Comparison of ENCODE assay signal across 9 cellular contexts in genomic region chr1:89841507-89841906, GRCh38.
"Had no signal": no experiment of that assay in that cellular context is flagged by ENCODE, and none has a peak within 500 bp of the region (broad histone marks: within the 10 kb centered on the region; RNA-seq: fewer than 3 reads in every experiment).

No MANE protein-coding gene starts in this region.

- FAIRE-seq: endometrium had no signal

- ATAC-seq: activated naive CD4-positive, alpha-beta T cell treated with anti-CD3 and anti-CD28 coated beads, Interleukin-2, amount 50 U/mL, for 72 hours; esophagus mucosa; left lung had no signal

- H3K27ac ChIP-seq: left lung, tibial artery had no signal

- H3K27me3 ChIP-seq: dorsolateral prefrontal cortex, left lung, tibial artery had no signal

- H3K9me3 ChIP-seq: left lung, tibial artery had no signal

- DNase-seq: activated effector memory CD4-positive, alpha-beta T cell treated with Interleukin-2 at 50 U/mL for 16 hours; dorsolateral prefrontal cortex; left lung; retina; T1000; tibial artery had no signal

- H3K27ac Mint-ChIP-seq: activated naive CD4-positive, alpha-beta T cell treated with anti-CD3 and anti-CD28 coated beads, Interleukin-2, amount 50 U/mL, for 72 hours had no signal

- H3K36me3 ChIP-seq: left lung, tibial artery had no signal

- H3K9me3 Mint-ChIP-seq: activated naive CD4-positive, alpha-beta T cell treated with anti-CD3 and anti-CD28 coated beads, Interleukin-2, amount 50 U/mL, for 72 hours had no signal

- H3K4me3 ChIP-seq: left lung, tibial artery had no signal
